ENCODE assay signal across 1 cellular context in genomic region chr7:147519062-147519461, GRCh38.
TF ChIP-seq lines count a peak whose summit lies in the region.

No MANE protein-coding gene starts in this region.

TF ChIP-seq in HepG2, 621 proteins besides CTCF, POLR2A, EP300 and RAD21 (continued from another document):
- TF ChIP-seq, protein P1, sequence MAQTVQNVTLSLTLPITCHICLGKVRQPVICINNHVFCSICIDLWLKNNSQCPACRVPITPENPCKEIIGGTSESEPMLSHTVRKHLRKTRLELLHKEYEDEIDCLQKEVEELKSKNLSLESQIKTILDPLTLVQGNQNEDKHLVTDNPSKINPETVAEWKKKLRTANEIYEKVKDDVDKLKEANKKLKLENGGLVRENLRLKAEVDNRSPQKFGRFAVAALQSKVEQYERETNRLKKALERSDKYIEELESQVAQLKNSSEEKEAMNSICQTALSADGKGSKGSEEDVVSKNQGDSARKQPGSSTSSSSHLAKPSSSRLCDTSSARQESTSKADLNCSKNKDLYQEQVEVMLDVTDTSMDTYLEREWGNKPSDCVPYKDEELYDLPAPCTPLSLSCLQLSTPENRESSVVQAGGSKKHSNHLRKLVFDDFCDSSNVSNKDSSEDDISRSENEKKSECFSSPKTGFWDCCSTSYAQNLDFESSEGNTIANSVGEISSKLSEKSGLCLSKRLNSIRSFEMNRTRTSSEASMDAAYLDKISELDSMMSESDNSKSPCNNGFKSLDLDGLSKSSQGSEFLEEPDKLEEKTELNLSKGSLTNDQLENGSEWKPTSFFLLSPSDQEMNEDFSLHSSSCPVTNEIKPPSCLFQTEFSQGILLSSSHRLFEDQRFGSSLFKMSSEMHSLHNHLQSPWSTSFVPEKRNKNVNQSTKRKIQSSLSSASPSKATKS (CRISPR knock-in tag; IDR thresholded peaks at IDR 0.05) = no peak
- TF ChIP-seq ZNF446 (CRISPR knock-in tag; IDR thresholded peaks at IDR 0.05) (no peak), ZMAT3 (CRISPR knock-in tag; conservative IDR thresholded peaks at IDR 0.05) (no peak), CREBL2 (CRISPR knock-in tag; IDR thresholded peaks at IDR 0.05; ENCODE audit: borderline replicate concordance) (no peak), ZNF350 (CRISPR knock-in tag; IDR thresholded peaks at IDR 0.05; ENCODE audit: borderline replicate concordance, low read depth) (no peak), ZNF362 (CRISPR knock-in tag; IDR thresholded peaks at IDR 0.05; ENCODE audit: borderline replicate concordance) (no peak), HNRNPL (IDR thresholded peaks at IDR 0.05; ENCODE audit: low read depth, low read length) (no peak), FOXK1 (CRISPR knock-in tag; IDR thresholded peaks at IDR 0.05; ENCODE audit: borderline replicate concordance, low read depth) (no peak), ZNF510 (CRISPR knock-in tag; IDR thresholded peaks at IDR 0.05; ENCODE audit: low read depth) (no peak), ZMAT5 (CRISPR knock-in tag; IDR thresholded peaks at IDR 0.05; ENCODE audit: borderline replicate concordance, low read depth) (no peak), REL (CRISPR knock-in tag; conservative IDR thresholded peaks at IDR 0.05) (no peak), ZXDC (CRISPR knock-in tag; IDR thresholded peaks at IDR 0.05) (no peak)
- TF ChIP-seq, protein P2, sequence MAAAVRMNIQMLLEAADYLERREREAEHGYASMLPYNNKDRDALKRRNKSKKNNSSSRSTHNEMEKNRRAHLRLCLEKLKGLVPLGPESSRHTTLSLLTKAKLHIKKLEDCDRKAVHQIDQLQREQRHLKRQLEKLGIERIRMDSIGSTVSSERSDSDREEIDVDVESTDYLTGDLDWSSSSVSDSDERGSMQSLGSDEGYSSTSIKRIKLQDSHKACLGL (CRISPR knock-in tag; IDR thresholded peaks at IDR 0.05) = no peak
